8 cellular contexts compared by ENCODE assay signal in genomic region chr1:224851210-224851849, GRCh38.
A peak's percentile ranks its signal among the peaks of the same experiment; 100 is the strongest.
DNase-seq lines count a peak whose midpoint lies in the region; ATAC-seq and TF ChIP-seq lines count a peak whose summit lies in the region.

No MANE protein-coding gene starts in this region.

- TF ChIP-seq CTCF in smooth muscle cell (IDR thresholded peaks at IDR 0.05; ENCODE audit: borderline replicate concordance, insufficient read depth, poor library complexity, severe bottlenecking), result peak; percentile 77

- peak overlapping the region; percentile 3 for H3K27ac ChIP-seq in KOPT-K1 (ENCODE audit: low read depth, low read length, poor library complexity, severe bottlenecking)
- no peak overlapping the region for H3K27ac ChIP-seq in smooth muscle cell (ENCODE audit: low read depth)

- no peaks in the 10 kb centered on the region for H3K27me3 ChIP-seq in smooth muscle cell (ENCODE audit: low read depth)

- no peak overlapping the region for H3K9ac ChIP-seq in smooth muscle cell (ENCODE audit: low read depth)

- no peaks in the 10 kb centered on the region for H3K4me1 ChIP-seq in smooth muscle cell (ENCODE audit: low read depth)

- H3K4me3 ChIP-seq in smooth muscle cell, result no peak overlapping the region

- WGBS in smooth muscle cell (ENCODE audit: low lambda C conversion rate), result 58% methylated on average over 6 of the region's 6 CpGs

- H3K36me3 ChIP-seq in KOPT-K1 (ENCODE audit: insufficient read depth, low read length) (no peaks in the 10 kb centered on the region), smooth muscle cell (ENCODE audit: low read depth) (no peaks in the 10 kb centered on the region)

- H4K20me1 ChIP-seq in smooth muscle cell (ENCODE audit: low read depth), result no peaks in the 10 kb centered on the region

- DNase-seq in DMS153 (lab: John Stamatoyannopoulos, UW) (peak; percentile 32), SKM-1 treated with dmso at 0.1 percent for 144 hours (lab: John Stamatoyannopoulos, UW; ENCODE audit: unreplicated experiment) (peak; percentile 54), amygdala (lab: John Stamatoyannopoulos, UW) (peak in 32 of 56 donors; percentile 1 to 63 (median 14)), left ventricle myocardium superior (peak; percentile 57), smooth muscle cell (lab: John Stamatoyannopoulos, UW; ENCODE audit: unreplicated experiment) (no peak)

- H3K9me3 ChIP-seq in KOPT-K1 (ENCODE audit: insufficient read depth, low read length, poor library complexity, severe bottlenecking) (no peaks in the 10 kb centered on the region), smooth muscle cell (replicated peaks; ENCODE audit: low read depth) (no peaks in the 10 kb centered on the region)

- no peaks in the 10 kb centered on the region for H3F3A ChIP-seq in smooth muscle cell (ENCODE audit: low read depth)

- ATAC-seq in GM21390 (IDR thresholded peaks at IDR 0.05; ENCODE audit: unreplicated experiment) (peak; percentile 86), left ventricle myocardium superior (peak; percentile 63), GM18505 (IDR thresholded peaks at IDR 0.05; ENCODE audit: unreplicated experiment) (no peak)

- no peak overlapping the region for H3K4me2 ChIP-seq in smooth muscle cell

- TF ChIP-seq POLR2A in GM18505 (IDR thresholded peaks at IDR 0.05; ENCODE audit: borderline replicate concordance, extremely low read depth, insufficient read depth, insufficient read length), result no peak

- H2AFZ ChIP-seq in smooth muscle cell (ENCODE audit: low read depth), result no peak overlapping the region

- H3K79me2 ChIP-seq in smooth muscle cell (ENCODE audit: low read depth), result no peaks in the 10 kb centered on the region

- intact Hi-C loops in left ventricle myocardium superior (cut with micrococcal nuclease), result loop anchor here (5.0 to 10.0 kb wide), 2 partner anchors 207 to 334 kb away; no protein-coding TSS in a partner anchor
